ENCODE assay signal across 9 cellular contexts in genomic region chr10:133159950-133160812, GRCh38. TPM values are rescaled to one million over a fixed set of nuclear protein-coding genes. Genes with fewer than 3 reads are reported as not detected.
A peak's percentile ranks its signal among the peaks of the same experiment; 100 is the strongest.
DNase-seq lines count a peak whose midpoint lies in the region; ATAC-seq and TF ChIP-seq lines count a peak whose summit lies in the region.
"Had no signal": no experiment of that assay in that cellular context is flagged by ENCODE, and none has a peak within 500 bp of the region (broad histone marks: within the 10 kb centered on the region; RNA-seq: fewer than 3 reads in every experiment).

KNDC1 (plus strand) TSS chr10:133160219; CDS start chr10:133160468, 249 bp downstream.

- POLR2A ChIA-PET in T-cell (lab: Charles Lee), result no interaction called here

- peak in 3 of 4 experiments; percentile 25 to 64 (median 60) for ATAC-seq in T-cell (replicated peaks in 1 of 4)

- H3K4me3 ChIP-seq in foreskin fibroblast (ENCODE audit: low read depth in 1 of 2, low read length in 2 of 2), result peak within 1 kb of the TSS; percentile 50 to 55
- H3K4me3 ChIP-seq in neural progenitor cell, result peak within 1 kb of the TSS; percentile 95

- peaks cover 17% of the 10 kb centered on the region for H4K20me1 ChIP-seq in neural progenitor cell (ENCODE audit: low read depth)

- CTCF ChIA-PET in T-cell (lab: Charles Lee), result interaction anchor here in 1 of 2 donors (0.6 kb wide), 1 partner anchor 700 kb away, joined by 5 read pairs; no protein-coding TSS in a partner anchor

- peaks cover 16% of the 10 kb centered on the region for H3K27me3 ChIP-seq in neural progenitor cell

- peak within 1 kb of the TSS; percentile 100 for H3K4me2 ChIP-seq in neural progenitor cell

- H3K4me1 Mint-ChIP-seq in T-cell (peaks cover 0 to 4% (median 0%) of the 10 kb centered on the region in 3 donors), neural progenitor cell (no peaks in the 10 kb centered on the region)

- H3K4me3 Mint-ChIP-seq in T-cell (peak within 1 kb of the TSS; percentile 28 to 48 (median 47)), neural progenitor cell (peak within 1 kb of the TSS; percentile 80)

- H3K79me2 ChIP-seq in neural progenitor cell (ENCODE audit: low read depth), result no peaks in the 10 kb centered on the region

- H3K36me3 Mint-ChIP-seq in T-cell (no peaks in the 10 kb centered on the region), neural progenitor cell (no peaks in the 10 kb centered on the region)

- peaks cover 17% of the 10 kb centered on the region for H3F3A ChIP-seq in neural progenitor cell (ENCODE audit: low read depth)

- no peaks in the 10 kb centered on the region for H3K9me3 ChIP-seq in neural progenitor cell (ENCODE audit: low read depth)

- H3K27me3 Mint-ChIP-seq in T-cell (peaks cover 9 to 35% of the 10 kb centered on the region in 2 donors), neural progenitor cell (ENCODE audit: insufficient read depth, low read depth) (peaks cover 3% of the 10 kb centered on the region)

- H3K9ac ChIP-seq in neural progenitor cell, result no peak within 1 kb of the TSS

- H3K4me1 ChIP-seq in neural progenitor cell, result peaks cover 19% of the 10 kb centered on the region

- peak; percentile 37 for DNase-seq in DMS 273 (lab: John Stamatoyannopoulos, UW; ENCODE audit: unreplicated experiment)
- DNase-seq in DMS 273 treated with DMSO at 0.1 percent for 48 hours (lab: John Stamatoyannopoulos, UW), result no peak
- peak in 7 of 34 experiments; percentile 3 to 17 (median 9) for DNase-seq in T-cell
- DNase-seq in foreskin fibroblast, result peak; percentile 24 to 69
- peak; percentile 79 for DNase-seq in neural progenitor cell (ENCODE audit: low spot score)
- no peak for DNase-seq in NCI-H146 treated with DMSO at 0.1 percent for 48 hours (lab: John Stamatoyannopoulos, UW; ENCODE audit: unreplicated experiment)
- no peak for DNase-seq in NCI-H1048 (lab: John Stamatoyannopoulos, UW)
- DNase-seq in SW480 (ENCODE audit: low spot score), result no peak

- peak within 1 kb of the TSS; percentile 89 for H2AFZ ChIP-seq in neural progenitor cell (replicated peaks)

- no peaks in the 10 kb centered on the region for H3K9me3 Mint-ChIP-seq in T-cell
- H3K9me3 Mint-ChIP-seq in neural progenitor cell, result no peaks in the 10 kb centered on the region

- no peaks in the 10 kb centered on the region for H3K36me3 ChIP-seq in neural progenitor cell

- no peak within 1 kb of the TSS for H3K27ac Mint-ChIP-seq in T-cell
- no peak within 1 kb of the TSS for H3K27ac Mint-ChIP-seq in neural progenitor cell

- TF ChIP-seq CTCF in foreskin fibroblast (IDR thresholded peaks at IDR 0.05; ENCODE audit: low read depth, low read length) (no peak), neural progenitor cell (IDR thresholded peaks at IDR 0.05) (no peak)

- H3K27ac ChIP-seq in neural progenitor cell, result no peak within 1 kb of the TSS
- H3K27ac ChIP-seq: 22Rv1 had no signal

RNA-seq across cellular contexts. Expression of gene KNDC1, which starts in this region (rescaled TPM):
- total RNA-seq in T-cell (1 to 10 TPM in 1 of 5 donors, under 1 TPM in 4; 0.09 to 1.2 (median 0.35) TPM), neural progenitor cell (ENCODE audit: low replicate concordance) (1.8 and 5.6 TPM in 2 replicates)

Comparison
In these comparisons a context has a peak if more than half of its experiments do, and no peak if none do; other contexts are left out.
1. DNase-seq: peak in DMS 273 (single experiment), foreskin fibroblast (2 of 2) and neural progenitor cell (single experiment); none in DMS 273 treated with DMSO at 0.1 percent for 48 hours (single experiment), NCI-H146 treated with DMSO at 0.1 percent for 48 hours (single experiment), NCI-H1048 (single experiment) and SW480 (single experiment).